ENCODE assay signal across 1 cellular context in genomic region chr5:88808153-88808552, GRCh38.
TF ChIP-seq lines count a peak whose summit lies in the region.

No MANE protein-coding gene starts in this region.

TF ChIP-seq in GM12878, 131 proteins besides CTCF, POLR2A, EP300 and RAD21 (continued from another document and continues in another):
- no peak for TF ChIP-seq ZBTB4 (CRISPR knock-in tag; IDR thresholded peaks at IDR 0.05)
- peak; percentile 65; the same call in 1 of the 2 replicates for TF ChIP-seq FOXM1 (IDR thresholded peaks at IDR 0.05; ENCODE audit: low read depth, low read length)
- TF ChIP-seq HDGF (IDR thresholded peaks at IDR 0.05), result no peak
- no peak for TF ChIP-seq PAX5 (IDR thresholded peaks at IDR 0.05; ENCODE audit: borderline replicate concordance, low read depth, low read length)
- TF ChIP-seq ZNF384 (IDR thresholded peaks at IDR 0.05; ENCODE audit: borderline replicate concordance, low read depth, low read length), result no peak
- 0 out of 2 replicates have a peak, but pooled peaks have one; percentile 27 for TF ChIP-seq SREBF1 (IDR thresholded peaks at IDR 0.05; ENCODE audit: low read length)
- no peak for TF ChIP-seq ZNF622 (IDR thresholded peaks at IDR 0.05)
- TF ChIP-seq IKZF1 (conservative IDR thresholded peaks at IDR 0.05), result no peak
- TF ChIP-seq CUX1 (IDR thresholded peaks at IDR 0.05; ENCODE audit: insufficient replicate concordance, low read depth, low read length), result no peak
- no peak for TF ChIP-seq FOS (IDR thresholded peaks at IDR 0.05; ENCODE audit: borderline replicate concordance, extremely low read depth, insufficient read length)
- no peak for TF ChIP-seq EZH2 (IDR thresholded peaks at IDR 0.05; ENCODE audit: borderline replicate concordance, control insufficient read depth, low read depth, low read length)
- TF ChIP-seq NFXL1 (IDR thresholded peaks at IDR 0.05; ENCODE audit: borderline replicate concordance), result no peak
- no peak for TF ChIP-seq DPF2 (IDR thresholded peaks at IDR 0.05)
- no peak for TF ChIP-seq ZNF207 (IDR thresholded peaks at IDR 0.05; ENCODE audit: borderline replicate concordance)
- TF ChIP-seq BCL11A (IDR thresholded peaks at IDR 0.05; ENCODE audit: low read depth, low read length), result peak; percentile 80; the same call in 1 of the 2 replicates
- no peak for TF ChIP-seq POU2F2 (IDR thresholded peaks at IDR 0.05; ENCODE audit: borderline replicate concordance, low read depth, low read length)
- no peak for TF ChIP-seq PML (IDR thresholded peaks at IDR 0.05; ENCODE audit: low read length)
- no peak for TF ChIP-seq TCF3 (IDR thresholded peaks at IDR 0.05; ENCODE audit: borderline replicate concordance, insufficient read depth, low read depth, low read length)
- no peak for TF ChIP-seq CHD2 (IDR thresholded peaks at IDR 0.05; ENCODE audit: borderline replicate concordance, low read depth, low read length)
- peak; percentile 82 for TF ChIP-seq JUNB (IDR thresholded peaks at IDR 0.05)
- TF ChIP-seq NFYA (IDR thresholded peaks at IDR 0.05; ENCODE audit: borderline replicate concordance, low read depth, low read length), result no peak
- no peak for TF ChIP-seq REST (IDR thresholded peaks at IDR 0.05; ENCODE audit: low read depth, low read length)
- TF ChIP-seq ZNF274 (IDR thresholded peaks at IDR 0.05; ENCODE audit: insufficient read depth, insufficient read length), result no peak
- peak; percentile 85 for TF ChIP-seq NFIC (IDR thresholded peaks at IDR 0.05; ENCODE audit: low read depth, low read length)
- TF ChIP-seq ZBTB33 (IDR thresholded peaks at IDR 0.05), result no peak
- TF ChIP-seq RELB (IDR thresholded peaks at IDR 0.05; ENCODE audit: low read depth), result peak; percentile 13; the same call in 1 of the 2 replicates
- TF ChIP-seq ATF7 (IDR thresholded peaks at IDR 0.05; ENCODE audit: low read depth), result no peak
- no peak for TF ChIP-seq ZBTB11 (CRISPR knock-in tag; IDR thresholded peaks at IDR 0.05)
- no peak for TF ChIP-seq EGR1 (IDR thresholded peaks at IDR 0.05; ENCODE audit: borderline replicate concordance in 1 of 2, low read depth in 2 of 2, low read length in 2 of 2)
- no peak for TF ChIP-seq GABPA (IDR thresholded peaks at IDR 0.05; ENCODE audit: low read depth)
- peak in 1 of 2 experiments; percentile 73; a peak in 3 of 4 replicates for TF ChIP-seq BHLHE40 (IDR thresholded peaks at IDR 0.05; ENCODE audit: borderline replicate concordance in 1 of 2, low read depth in 2 of 2, low read length in 1 of 2)
- no peak for TF ChIP-seq PKNOX1 (IDR thresholded peaks at IDR 0.05)
- TF ChIP-seq CBFB (IDR thresholded peaks at IDR 0.05; ENCODE audit: low read depth), result peak; percentile 64
- TF ChIP-seq PAX8 (IDR thresholded peaks at IDR 0.05), result no peak
- TF ChIP-seq ZBED1 (IDR thresholded peaks at IDR 0.05; ENCODE audit: borderline replicate concordance), result peak; percentile 69; the same call in 1 of the 2 replicates
- TF ChIP-seq SKIL (IDR thresholded peaks at IDR 0.05; ENCODE audit: low read depth, poor library complexity, severe bottlenecking), result peak; percentile 82
